ENCODE assay signal across 13 cellular contexts in genomic region chr5:173232499-173233346, GRCh38. TPM values are rescaled to one million over a fixed set of nuclear protein-coding genes. Genes with fewer than 3 reads are reported as not detected.
DNase-seq lines count a peak whose midpoint lies in the region; ATAC-seq and TF ChIP-seq lines count a peak whose summit lies in the region.
"Had no signal": no experiment of that assay in that cellular context is flagged by ENCODE, and none has a peak within 500 bp of the region (broad histone marks: within the 10 kb centered on the region; RNA-seq: fewer than 3 reads in every experiment).

No MANE protein-coding gene starts in this region.

- peaks cover 14% of the 10 kb centered on the region for H3K4me1 ChIP-seq in psoas muscle

- intact Hi-C loops in left ventricle myocardium superior (cut with micrococcal nuclease) (no loop called here), psoas muscle (cut with DNase I) (no loop called here)

- H3K27ac ChIP-seq in psoas muscle = no peak overlapping the region
- H3K27ac ChIP-seq: 22Rv1 had no signal

- no peaks in the 10 kb centered on the region for H3K9me3 ChIP-seq in psoas muscle

- TF ChIP-seq CTCF in psoas muscle (IDR thresholded peaks at IDR 0.05) = no peak

- no peaks in the 10 kb centered on the region for H3K36me3 ChIP-seq in psoas muscle (ENCODE audit: insufficient read depth in 1 of 2, low read depth in 1 of 2)

- peaks cover 4 to 97% (median 56%) of the 10 kb centered on the region in 3 donors for H3K27me3 ChIP-seq in psoas muscle (ENCODE audit: insufficient read depth in 3 of 3, low read length in 2 of 3)

- H3K4me3 ChIP-seq in psoas muscle = peak overlapping the region; percentile 41

- 3 to 4% (median 4%) methylated on average over 69 to 87 of the region's 87 CpGs for WGBS in psoas muscle, 3 donors

- ATAC-seq in SK-N-SH treated with all-trans-retinoic acid at 6 μM for 48 hours = peak; percentile 8; the same call in 1 of the 3 replicates
- no peak for ATAC-seq in left ventricle myocardium superior
- peak in 3 of 4 donors; percentile 33 to 72 (median 45) for ATAC-seq in psoas muscle
- ATAC-seq in HG02571 (IDR thresholded peaks at IDR 0.05; ENCODE audit: unreplicated experiment) = no peak
- ATAC-seq in GM21717 (IDR thresholded peaks at IDR 0.05; ENCODE audit: unreplicated experiment) = no peak

- DNase-seq in DMS 273 (lab: John Stamatoyannopoulos, UW; ENCODE audit: unreplicated experiment) (peak; percentile 55), DMS 273 treated with DMSO at 0.1 percent for 48 hours (lab: John Stamatoyannopoulos, UW) (no peak), left ventricle myocardium superior (peak; percentile 46), psoas muscle (no peak), NCI-H146 (lab: John Stamatoyannopoulos, UW) (no peak)
- DNase-seq: stimulated activated CD4-positive, alpha-beta T cell treated with anti-CD3 and anti-CD28 coated beads, Interleukin-2, amount 100 ng/mL, for 24 hours; T-helper 9 cell had no signal

TF ChIP-seq in SK-N-SH treated with all-trans-retinoic acid at 6 μM for 48 hours, 23 proteins besides CTCF, POLR2A, EP300 and RAD21:
- TF ChIP-seq ESRRG (CRISPR knock-in tag; IDR thresholded peaks at IDR 0.05) (no peak), BACH2 (CRISPR knock-in tag; IDR thresholded peaks at IDR 0.05; ENCODE audit: borderline replicate concordance) (no peak), ZNF565 (CRISPR knock-in tag; conservative IDR thresholded peaks at IDR 0.05; ENCODE audit: low read depth) (no peak), ZFP3 (CRISPR knock-in tag; IDR thresholded peaks at IDR 0.05) (no peak), CREB5 (CRISPR knock-in tag; IDR thresholded peaks at IDR 0.05; ENCODE audit: low read depth) (no peak), CSDC2 (CRISPR knock-in tag; IDR thresholded peaks at IDR 0.05) (no peak)

RNA-seq across cellular contexts. Expression of gene NKX2-5, which starts 2.3 kb away (rescaled TPM):
- 285 TPM for total RNA-seq in left ventricle myocardium superior
- 1 to 10 TPM in 2 of 4 donors, not detected in 2; 1.8 to 4.1 TPM for total RNA-seq in psoas muscle
- polyA plus RNA-seq in psoas muscle = not detected
- total RNA-seq: epithelial cell of proximal tubule, liver had no signal
- polyA plus RNA-seq: liver had no signal

Comparison
In these comparisons a context has a peak if more than half of its experiments do, and no peak if none do; other contexts are left out.
1. DNase-seq: peak in DMS 273 (single experiment) and left ventricle myocardium superior (single experiment); none in DMS 273 treated with DMSO at 0.1 percent for 48 hours (single experiment), psoas muscle (0 of 2) and NCI-H146 (single experiment).
2. ATAC-seq: peak in SK-N-SH treated with all-trans-retinoic acid at 6 μM for 48 hours (single experiment) and psoas muscle (3 of 4); none in left ventricle myocardium superior (single experiment), HG02571 (single experiment) and GM21717 (single experiment).
3. RNA of gene NKX2-5, which starts 2.3 kb away (total RNA-seq): 285 TPM in left ventricle myocardium superior (single experiment); 1.8 to 4.1 TPM in psoas muscle; every median in the first group is over 10 times any median in the second.